Comparison of ENCODE assay signal across 32 cellular contexts in the genomic region with DNA sequence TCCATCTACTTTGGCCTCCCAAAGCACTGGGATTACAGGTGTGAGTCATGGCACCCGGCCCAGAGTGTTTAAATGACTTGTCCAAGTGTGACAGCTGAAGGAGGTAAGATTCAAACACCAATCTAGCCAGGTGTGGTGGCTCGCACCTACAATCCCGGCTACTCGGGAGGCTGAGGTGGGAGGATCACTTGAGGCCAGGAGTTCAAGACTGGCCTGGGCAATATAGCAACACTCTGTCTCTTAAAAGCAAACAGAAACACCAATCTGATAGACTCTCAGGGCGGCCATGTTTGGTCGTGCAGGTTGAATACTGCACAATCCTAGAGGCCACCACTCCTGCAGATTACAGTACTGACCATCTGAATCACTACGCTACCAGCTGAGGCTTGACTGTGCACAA.
"Had no signal": no experiment of that assay in that cellular context is flagged by ENCODE, and none has a peak within 500 bp of the region (broad histone marks: within the 10 kb centered on the region; RNA-seq: fewer than 3 reads in every experiment).

No MANE protein-coding gene starts in this region.

- H3K27me3 ChIP-seq: adrenal gland, body of pancreas, dorsolateral prefrontal cortex, heart left ventricle had no signal

- H3K4me3 ChIP-seq: adrenal gland, body of pancreas, coronary artery, dorsolateral prefrontal cortex, heart left ventricle had no signal

- DNase-seq: activated B cell treated with CpG ODN at 0.5 μM for 24 hours; activated CD4-positive, alpha-beta memory T cell treated with anti-CD3 and anti-CD28 coated beads for 36 hours; activated CD4-positive, alpha-beta T cell treated with anti-CD3 and anti-CD28 coated beads, Interleukin-2, amount 10 ng/mL, durations not matched to agents 24 days and 14 days; activated CD8-positive, alpha-beta memory T cell treated with anti-CD3 and anti-CD28 coated beads, Interleukin-2, amount 10 ng/mL, durations not matched to agents 7 days and 5 days; activated CD8-positive, alpha-beta memory T cell treated with anti-CD3 and anti-CD28 coated beads, Interleukin-2, amount 50 U/mL, for 4 hours; activated CD8-positive, alpha-beta T cell treated with anti-CD3 and anti-CD28 coated beads, Interleukin-2, amount 10 ng/mL, durations not matched to agents 7 days and 5 days; activated effector memory CD4-positive, alpha-beta T cell treated with anti-CD3 and anti-CD28 coated beads, Interleukin-2, amount 50 U/mL, for 16 hours; activated naive CD4-positive, alpha-beta T cell treated with anti-CD3 and anti-CD28 coated beads for 36 hours; activated naive CD8-positive, alpha-beta T cell treated with anti-CD3 and anti-CD28 coated beads for 36 hours; activated naive CD8-positive, alpha-beta T cell treated with anti-CD3 and anti-CD28 coated beads, Interleukin-2, amount 50 U/mL, for 24 hours; activated T-cell treated with anti-CD3 and anti-CD28 coated beads, Interleukin-2, amount 50 U/mL, for 1 hour; activated T-cell treated with anti-CD3 and anti-CD28 coated beads, Interleukin-2, amount 50 U/mL, for 48 hours; adrenal gland; amygdala; aorta; body of pancreas; central memory CD4-positive, alpha-beta T cell; cerebellar nuclear complex; dorsolateral prefrontal cortex; effector memory CD4-positive, alpha-beta T cell; endodermal cell; foreskin fibroblast; glutamatergic neuron; heart left ventricle; T-helper 1 cell; T-helper 17 cell; T1000; WERI-Rb-1 had no signal

- FAIRE-seq: frontal cortex had no signal

- H3K36me3 ChIP-seq: adrenal gland, WERI-Rb-1 had no signal

- H3K4me1 ChIP-seq: adrenal gland had no signal

- H3K9me3 ChIP-seq: adrenal gland, body of pancreas, heart left ventricle had no signal

- ATAC-seq: activated CD4-positive, CD25-positive, alpha-beta regulatory T cell treated with anti-CD3 and anti-CD28 coated beads, Interleukin-2, amount 50 U/mL, for 24 hours; activated CD8-positive, alpha-beta memory T cell treated with anti-CD3 and anti-CD28 coated beads, Interleukin-2, amount 10 ng/mL, durations not matched to agents 7 days and 5 days; activated CD8-positive, alpha-beta T cell treated with anti-CD3 and anti-CD28 coated beads, Interleukin-2, amount 10 ng/mL, durations not matched to agents 7 days and 5 days; activated naive CD8-positive, alpha-beta T cell treated with anti-CD3 and anti-CD28 coated beads, Interleukin-2, amount 50 U/mL, for 24 hours; body of pancreas; esophagus mucosa; heart left ventricle; T-helper 17 cell had no signal

- H3K27ac ChIP-seq: adrenal gland, body of pancreas, coronary artery, dorsolateral prefrontal cortex, heart left ventricle, WERI-Rb-1 had no signal
